ENCODE assay signal across 9 cellular contexts in genomic region chr3:39313289-39313688, GRCh38. TPM values are rescaled to one million over a fixed set of nuclear protein-coding genes. Genes with fewer than 3 reads are reported as not detected.
"Had no signal": no experiment of that assay in that cellular context is flagged by ENCODE, and none has a peak within 500 bp of the region (broad histone marks: within the 10 kb centered on the region; RNA-seq: fewer than 3 reads in every experiment).

No MANE protein-coding gene starts in this region.

- DNase-seq: GDM1, GF-D8 had no signal

- ATAC-seq: GM12878 had no signal

- FAIRE-seq: G401.6, GM12878, GM12891, GM12892, GM18507, GM19239 had no signal

- H3K4me3 ChIP-seq: GM12878 had no signal

RNA-seq across cellular contexts. Expression of gene CCR8, which starts 16.2 kb away (rescaled TPM):
- total RNA-seq: G401 had no signal

RNA-seq across cellular contexts. Expression of gene CX3CR1, which starts 33.5 kb away (rescaled TPM):
- total RNA-seq: G401 had no signal
